10 cellular contexts compared by ENCODE assay signal in the genomic region with DNA sequence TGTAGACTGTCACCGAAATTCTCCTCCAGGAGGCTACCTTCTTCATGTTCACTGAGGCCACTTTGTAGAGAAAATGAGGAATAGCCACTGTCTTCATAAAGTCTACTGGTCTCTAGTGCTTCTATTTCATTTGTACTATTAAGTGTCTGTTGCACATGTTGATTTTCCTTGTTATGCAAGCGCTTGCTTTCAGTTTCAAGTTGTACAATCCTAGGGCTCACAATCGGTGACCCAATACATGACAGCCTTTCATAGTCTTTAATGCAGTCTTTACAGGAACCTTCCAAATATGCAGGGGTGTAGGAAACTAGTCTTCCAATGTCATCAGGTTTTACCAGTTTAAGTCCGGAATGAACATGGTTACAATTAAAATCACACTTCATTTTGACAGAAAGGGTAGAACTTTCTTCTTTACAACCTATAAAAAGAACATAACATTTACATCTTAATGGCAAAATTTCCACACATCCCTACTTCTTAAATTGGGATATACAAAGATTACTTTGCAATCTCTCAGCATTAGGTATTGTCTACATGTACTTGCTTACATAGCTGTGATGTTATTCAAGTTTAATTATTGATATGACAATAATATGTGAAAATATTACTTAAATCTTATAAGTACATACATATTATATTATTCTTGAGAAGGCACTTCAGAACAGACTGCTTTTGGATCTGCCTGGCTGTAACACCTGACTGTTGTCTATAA. TPM values are rescaled to one million over a fixed set of nuclear protein-coding genes. Genes with fewer than 3 reads are reported as not detected.
DNase-seq lines count a peak whose midpoint lies in the region; ATAC-seq, FAIRE-seq and TF ChIP-seq lines count a peak whose summit lies in the region.
"Had no signal": no experiment of that assay in that cellular context is flagged by ENCODE, and none has a peak within 500 bp of the region (broad histone marks: within the 10 kb centered on the region; RNA-seq: fewer than 3 reads in every experiment).

No MANE protein-coding gene starts in this region.

- peak; percentile 70 for ATAC-seq in HG02759 (IDR thresholded peaks at IDR 0.05; ENCODE audit: unreplicated experiment)
- peak; percentile 84 for ATAC-seq in T-helper 17 cell

- peak overlapping the region; percentile 65 for H3K27ac Mint-ChIP-seq in T-helper 17 cell

- TF ChIP-seq POLR2A in GM12892 (IDR thresholded peaks at IDR 0.05; ENCODE audit: low read depth, low read length) (no peak), lower leg skin (IDR thresholded peaks at IDR 0.05) (no peak), H54 (IDR thresholded peaks at IDR 0.05; ENCODE audit: low read depth, low read length) (no peak)

- no peak for DNase-seq in GM12892 (ENCODE audit: insufficient read length)
- DNase-seq in T-helper 17 cell: no peak
- DNase-seq in medulla oblongata (ENCODE audit: extremely low spot score): peak; percentile 72
- no peak for DNase-seq in KG1 (lab: John Stamatoyannopoulos, UW)
- no peak for DNase-seq in lower leg skin (ENCODE audit: low spot score in 2 of 2)
- DNase-seq in SKM-1 treated with dmso at 0.1 percent for 144 hours (lab: John Stamatoyannopoulos, UW; ENCODE audit: unreplicated experiment): no peak
- DNase-seq in H54 (ENCODE audit: insufficient read length, low spot score): no peak
- DNase-seq: cortex of kidney, NCI-H526 treated with DMSO at 0.1 percent for 48 hours had no signal

- H3K27me3 Mint-ChIP-seq in T-helper 17 cell: no peaks in the 10 kb centered on the region

- intact Hi-C loops in lower leg skin (cut with DNase I; ENCODE audit: low total_unique reads): no loop called here

- H3K9me3 ChIP-seq in T-helper 17 cell (ENCODE audit: control insufficient read depth, low read length, poor library complexity, severe bottlenecking): no peaks in the 10 kb centered on the region

- H3K36me3 Mint-ChIP-seq in T-helper 17 cell (ENCODE audit: low read depth): peaks cover 9% of the 10 kb centered on the region

- TF ChIP-seq CTCF in lower leg skin (IDR thresholded peaks at IDR 0.05): no peak

- no peak overlapping the region for H3K4me3 ChIP-seq in lower leg skin (ENCODE audit: low read depth, poor library complexity, severe bottlenecking)

- H3K4me3 Mint-ChIP-seq in T-helper 17 cell: peak overlapping the region; percentile 61

- peaks cover 21% of the 10 kb centered on the region for H3K4me1 Mint-ChIP-seq in T-helper 17 cell

- WGBS in lower leg skin, 2 donors: 86 to 90% methylated on average over 4 of the region's 4 CpGs

- FAIRE-seq in GM12892 (lab: Jason Lieb, UNC) (peak; percentile 70), H54 (lab: Jason Lieb, UNC) (no peak)

RNA-seq across cellular contexts. Expression of gene FBXO5, which starts 7.5 kb away (rescaled TPM):
- 31.1 TPM for polyA plus RNA-seq in GM12892 (2012; ENCODE audit: missing spikeins)
- total RNA-seq in T-helper 17 cell: 1 to 10 TPM; 4.5 to 5.9 TPM
- total RNA-seq in lower leg skin: 1 to 10 TPM; 2.0 to 6.5 (median 3.7) TPM

RNA-seq across cellular contexts. Expression of gene MTRF1L, which starts 27.1 kb away (rescaled TPM):
- 12.9 TPM for polyA plus RNA-seq in GM12892 (2012; ENCODE audit: missing spikeins)
- 10 to 100 TPM in 1 of 2 donors, 1 to 10 TPM in 1; 9.5 to 14.8 TPM for total RNA-seq in T-helper 17 cell
- 10 to 100 TPM; 15.9 to 19.7 (median 17.6) TPM for total RNA-seq in lower leg skin
